1 cellular context compared by ENCODE assay signal in genomic region chr21:45820171-45821091, GRCh38.
TF ChIP-seq lines count a peak whose summit lies in the region.

No MANE protein-coding gene starts in this region.

TF ChIP-seq in HepG2, 621 proteins besides CTCF, POLR2A, EP300 and RAD21 (continued from another document and continues in another):
- TF ChIP-seq KMT2A (CRISPR knock-in tag; IDR thresholded peaks at IDR 0.05), result no peak
- TF ChIP-seq CAMTA2 (CRISPR knock-in tag; IDR thresholded peaks at IDR 0.05; ENCODE audit: borderline replicate concordance), result no peak
- no peak for TF ChIP-seq ZNF446 (CRISPR knock-in tag; IDR thresholded peaks at IDR 0.05)
- TF ChIP-seq, protein P1, sequence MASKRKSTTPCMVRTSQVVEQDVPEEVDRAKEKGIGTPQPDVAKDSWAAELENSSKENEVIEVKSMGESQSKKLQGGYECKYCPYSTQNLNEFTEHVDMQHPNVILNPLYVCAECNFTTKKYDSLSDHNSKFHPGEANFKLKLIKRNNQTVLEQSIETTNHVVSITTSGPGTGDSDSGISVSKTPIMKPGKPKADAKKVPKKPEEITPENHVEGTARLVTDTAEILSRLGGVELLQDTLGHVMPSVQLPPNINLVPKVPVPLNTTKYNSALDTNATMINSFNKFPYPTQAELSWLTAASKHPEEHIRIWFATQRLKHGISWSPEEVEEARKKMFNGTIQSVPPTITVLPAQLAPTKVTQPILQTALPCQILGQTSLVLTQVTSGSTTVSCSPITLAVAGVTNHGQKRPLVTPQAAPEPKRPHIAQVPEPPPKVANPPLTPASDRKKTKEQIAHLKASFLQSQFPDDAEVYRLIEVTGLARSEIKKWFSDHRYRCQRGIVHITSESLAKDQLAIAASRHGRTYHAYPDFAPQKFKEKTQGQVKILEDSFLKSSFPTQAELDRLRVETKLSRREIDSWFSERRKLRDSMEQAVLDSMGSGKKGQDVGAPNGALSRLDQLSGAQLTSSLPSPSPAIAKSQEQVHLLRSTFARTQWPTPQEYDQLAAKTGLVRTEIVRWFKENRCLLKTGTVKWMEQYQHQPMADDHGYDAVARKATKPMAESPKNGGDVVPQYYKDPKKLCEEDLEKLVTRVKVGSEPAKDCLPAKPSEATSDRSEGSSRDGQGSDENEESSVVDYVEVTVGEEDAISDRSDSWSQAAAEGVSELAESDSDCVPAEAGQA (IDR thresholded peaks at IDR 0.05; ENCODE audit: low read depth), result no peak
- TF ChIP-seq, protein P1 (CRISPR knock-in tag; IDR thresholded peaks at IDR 0.05; ENCODE audit: borderline replicate concordance), result no peak
- no peak for TF ChIP-seq ZBTB25 (CRISPR knock-in tag; IDR thresholded peaks at IDR 0.05)
- TF ChIP-seq ZSCAN21 (CRISPR knock-in tag; IDR thresholded peaks at IDR 0.05; ENCODE audit: borderline replicate concordance), result peak; percentile 33; the same call in 1 of the 2 replicates
- TF ChIP-seq ZNF576 (CRISPR knock-in tag; IDR thresholded peaks at IDR 0.05), result no peak
- TF ChIP-seq MTA3 (CRISPR knock-in tag; IDR thresholded peaks at IDR 0.05), result no peak
- no peak for TF ChIP-seq DNMT3B (CRISPR knock-in tag; conservative IDR thresholded peaks at IDR 0.05)
- TF ChIP-seq, protein P2, sequence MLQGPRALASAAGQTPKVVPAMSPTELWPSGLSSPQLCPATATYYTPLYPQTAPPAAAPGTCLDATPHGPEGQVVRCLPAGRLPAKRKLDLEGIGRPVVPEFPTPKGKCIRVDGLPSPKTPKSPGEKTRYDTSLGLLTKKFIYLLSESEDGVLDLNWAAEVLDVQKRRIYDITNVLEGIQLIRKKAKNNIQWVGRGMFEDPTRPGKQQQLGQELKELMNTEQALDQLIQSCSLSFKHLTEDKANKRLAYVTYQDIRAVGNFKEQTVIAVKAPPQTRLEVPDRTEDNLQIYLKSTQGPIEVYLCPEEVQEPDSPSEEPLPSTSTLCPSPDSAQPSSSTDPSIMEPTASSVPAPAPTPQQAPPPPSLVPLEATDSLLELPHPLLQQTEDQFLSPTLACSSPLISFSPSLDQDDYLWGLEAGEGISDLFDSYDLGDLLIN (CRISPR knock-in tag; IDR thresholded peaks at IDR 0.05; ENCODE audit: borderline replicate concordance), result no peak
- no peak for TF ChIP-seq ZNF609 (CRISPR knock-in tag; IDR thresholded peaks at IDR 0.05; ENCODE audit: borderline replicate concordance)
- TF ChIP-seq ZNF713 (CRISPR knock-in tag; IDR thresholded peaks at IDR 0.05), result no peak
- no peak for TF ChIP-seq HHEX (CRISPR knock-in tag; IDR thresholded peaks at IDR 0.05)
- no peak for TF ChIP-seq ZSCAN31 (CRISPR knock-in tag; IDR thresholded peaks at IDR 0.05; ENCODE audit: low read depth)
- no peak for TF ChIP-seq CBX1 (IDR thresholded peaks at IDR 0.05; ENCODE audit: low read depth)
- TF ChIP-seq ONECUT2 (CRISPR knock-in tag; IDR thresholded peaks at IDR 0.05), result no peak
- no peak for TF ChIP-seq NR2C2 (CRISPR knock-in tag; IDR thresholded peaks at IDR 0.05; ENCODE audit: borderline replicate concordance)
- no peak for TF ChIP-seq MBD4 (IDR thresholded peaks at IDR 0.05; ENCODE audit: borderline replicate concordance, low read length)
- no peak for TF ChIP-seq NRL (CRISPR knock-in tag; IDR thresholded peaks at IDR 0.05; ENCODE audit: borderline replicate concordance)
- TF ChIP-seq HOXA3 (CRISPR knock-in tag; IDR thresholded peaks at IDR 0.05), result no peak
- no peak for TF ChIP-seq ZFP37 (CRISPR knock-in tag; IDR thresholded peaks at IDR 0.05; ENCODE audit: borderline replicate concordance)
- TF ChIP-seq, protein P3, sequence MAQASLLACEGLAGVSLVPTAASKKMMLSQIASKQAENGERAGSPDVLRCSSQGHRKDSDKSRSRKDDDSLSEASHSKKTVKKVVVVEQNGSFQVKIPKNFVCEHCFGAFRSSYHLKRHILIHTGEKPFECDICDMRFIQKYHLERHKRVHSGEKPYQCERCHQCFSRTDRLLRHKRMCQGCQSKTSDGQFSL (CRISPR knock-in tag; IDR thresholded peaks at IDR 0.05), result no peak
- TF ChIP-seq MIXL1 (CRISPR knock-in tag; IDR thresholded peaks at IDR 0.05), result no peak
- no peak for TF ChIP-seq HMG20B (CRISPR knock-in tag; conservative IDR thresholded peaks at IDR 0.05)
- TF ChIP-seq, protein P4, sequence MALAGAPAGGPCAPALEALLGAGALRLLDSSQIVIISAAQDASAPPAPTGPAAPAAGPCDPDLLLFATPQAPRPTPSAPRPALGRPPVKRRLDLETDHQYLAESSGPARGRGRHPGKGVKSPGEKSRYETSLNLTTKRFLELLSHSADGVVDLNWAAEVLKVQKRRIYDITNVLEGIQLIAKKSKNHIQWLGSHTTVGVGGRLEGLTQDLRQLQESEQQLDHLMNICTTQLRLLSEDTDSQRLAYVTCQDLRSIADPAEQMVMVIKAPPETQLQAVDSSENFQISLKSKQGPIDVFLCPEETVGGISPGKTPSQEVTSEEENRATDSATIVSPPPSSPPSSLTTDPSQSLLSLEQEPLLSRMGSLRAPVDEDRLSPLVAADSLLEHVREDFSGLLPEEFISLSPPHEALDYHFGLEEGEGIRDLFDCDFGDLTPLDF (CRISPR knock-in tag; IDR thresholded peaks at IDR 0.05), result no peak
- TF ChIP-seq NFATC3 (CRISPR knock-in tag; IDR thresholded peaks at IDR 0.05), result no peak
- no peak for TF ChIP-seq RFXAP (CRISPR knock-in tag; IDR thresholded peaks at IDR 0.05; ENCODE audit: borderline replicate concordance)
- no peak for TF ChIP-seq DR1 (CRISPR knock-in tag; IDR thresholded peaks at IDR 0.05)
- TF ChIP-seq JUN (CRISPR knock-in tag; IDR thresholded peaks at IDR 0.05), result no peak
- 0 out of 2 replicates have a peak, but pooled peaks have one; percentile 34 for TF ChIP-seq SALL1 (CRISPR knock-in tag; IDR thresholded peaks at IDR 0.05)
- TF ChIP-seq CEBPB (IDR thresholded peaks at IDR 0.05; ENCODE audit: borderline replicate concordance, low read depth, low read length), result no peak
- no peak for TF ChIP-seq SNAI1 (CRISPR knock-in tag; IDR thresholded peaks at IDR 0.05; ENCODE audit: borderline replicate concordance)
- TF ChIP-seq SIX1 (CRISPR knock-in tag; IDR thresholded peaks at IDR 0.05; ENCODE audit: borderline replicate concordance), result no peak
- TF ChIP-seq ZBTB26 (CRISPR knock-in tag; IDR thresholded peaks at IDR 0.05; ENCODE audit: borderline replicate concordance), result no peak
- no peak for TF ChIP-seq HNRNPUL1 (IDR thresholded peaks at IDR 0.05; ENCODE audit: low read depth, low read length)
- TF ChIP-seq, protein P5, sequence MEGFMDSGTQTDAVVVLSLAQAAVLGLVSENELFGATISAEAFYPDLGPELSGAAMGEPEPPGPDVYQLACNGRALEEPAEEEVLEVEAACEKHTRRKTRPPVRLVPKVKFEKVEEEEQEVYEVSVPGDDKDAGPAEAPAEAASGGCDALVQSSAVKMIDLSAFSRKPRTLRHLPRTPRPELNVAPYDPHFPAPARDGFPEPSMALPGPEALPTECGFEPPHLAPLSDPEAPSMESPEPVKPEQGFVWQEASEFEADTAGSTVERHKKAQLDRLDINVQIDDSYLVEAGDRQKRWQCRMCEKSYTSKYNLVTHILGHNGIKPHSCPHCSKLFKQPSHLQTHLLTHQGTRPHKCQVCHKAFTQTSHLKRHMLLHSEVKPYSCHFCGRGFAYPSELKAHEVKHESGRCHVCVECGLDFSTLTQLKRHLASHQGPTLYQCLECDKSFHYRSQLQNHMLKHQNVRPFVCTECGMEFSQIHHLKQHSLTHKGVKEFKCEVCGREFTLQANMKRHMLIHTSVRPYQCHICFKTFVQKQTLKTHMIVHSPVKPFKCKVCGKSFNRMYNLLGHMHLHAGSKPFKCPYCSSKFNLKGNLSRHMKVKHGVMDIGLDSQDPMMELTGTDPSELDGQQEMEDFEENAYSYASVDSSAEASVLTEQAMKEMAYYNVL (CRISPR knock-in tag; IDR thresholded peaks at IDR 0.05; ENCODE audit: borderline replicate concordance), result no peak
- no peak for TF ChIP-seq ZNF367 (CRISPR knock-in tag; IDR thresholded peaks at IDR 0.05; ENCODE audit: borderline replicate concordance)
- no peak for TF ChIP-seq ZKSCAN8 (CRISPR knock-in tag; IDR thresholded peaks at IDR 0.05; ENCODE audit: borderline replicate concordance)
- TF ChIP-seq MATR3 (CRISPR knock-in tag; IDR thresholded peaks at IDR 0.05), result no peak
- peak; percentile 28; the same call in 1 of the 2 replicates for TF ChIP-seq ZFP91 (CRISPR knock-in tag; IDR thresholded peaks at IDR 0.05; ENCODE audit: borderline replicate concordance)
- TF ChIP-seq HMG20A (CRISPR knock-in tag; IDR thresholded peaks at IDR 0.05; ENCODE audit: borderline replicate concordance), result no peak
- no peak for TF ChIP-seq SP140L (CRISPR knock-in tag; IDR thresholded peaks at IDR 0.05; ENCODE audit: borderline replicate concordance)
